Comparison of ENCODE assay signal across 1 cellular context in the genomic region with DNA sequence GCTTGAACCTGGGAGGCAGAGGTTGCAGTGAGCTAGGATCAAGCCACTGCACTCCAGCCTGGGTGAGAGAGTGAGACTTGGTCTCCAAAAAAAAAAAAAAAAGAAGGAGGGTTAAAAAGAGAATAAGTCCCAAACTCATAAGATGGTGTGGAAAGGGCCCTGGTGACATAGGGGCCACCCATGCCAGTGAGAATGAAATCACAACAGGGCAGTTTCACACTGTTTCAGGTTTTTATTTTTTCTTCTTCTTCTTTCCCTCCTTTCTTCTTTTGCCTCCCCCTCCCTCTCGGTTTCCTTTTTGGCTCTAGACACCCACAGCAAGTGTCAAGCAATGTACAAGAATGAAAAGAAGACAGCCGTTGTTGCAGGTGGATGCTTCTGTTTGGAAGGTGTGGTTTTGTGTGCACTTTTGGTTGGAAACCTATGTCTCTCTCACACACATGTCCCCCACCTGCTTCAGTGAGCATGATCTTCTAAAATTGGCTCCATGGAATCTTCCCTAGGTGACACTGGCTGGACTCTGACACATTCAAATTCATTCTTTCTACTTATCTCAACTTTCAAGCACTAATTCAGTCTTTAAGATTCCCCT.
TF ChIP-seq lines count a peak whose summit lies in the region.

No MANE protein-coding gene starts in this region.

TF ChIP-seq in HepG2, 621 proteins besides CTCF, POLR2A, EP300 and RAD21:
- no peak for TF ChIP-seq NR1H2 (CRISPR knock-in tag; IDR thresholded peaks at IDR 0.05; ENCODE audit: borderline replicate concordance, low read depth)
- TF ChIP-seq, protein P1, sequence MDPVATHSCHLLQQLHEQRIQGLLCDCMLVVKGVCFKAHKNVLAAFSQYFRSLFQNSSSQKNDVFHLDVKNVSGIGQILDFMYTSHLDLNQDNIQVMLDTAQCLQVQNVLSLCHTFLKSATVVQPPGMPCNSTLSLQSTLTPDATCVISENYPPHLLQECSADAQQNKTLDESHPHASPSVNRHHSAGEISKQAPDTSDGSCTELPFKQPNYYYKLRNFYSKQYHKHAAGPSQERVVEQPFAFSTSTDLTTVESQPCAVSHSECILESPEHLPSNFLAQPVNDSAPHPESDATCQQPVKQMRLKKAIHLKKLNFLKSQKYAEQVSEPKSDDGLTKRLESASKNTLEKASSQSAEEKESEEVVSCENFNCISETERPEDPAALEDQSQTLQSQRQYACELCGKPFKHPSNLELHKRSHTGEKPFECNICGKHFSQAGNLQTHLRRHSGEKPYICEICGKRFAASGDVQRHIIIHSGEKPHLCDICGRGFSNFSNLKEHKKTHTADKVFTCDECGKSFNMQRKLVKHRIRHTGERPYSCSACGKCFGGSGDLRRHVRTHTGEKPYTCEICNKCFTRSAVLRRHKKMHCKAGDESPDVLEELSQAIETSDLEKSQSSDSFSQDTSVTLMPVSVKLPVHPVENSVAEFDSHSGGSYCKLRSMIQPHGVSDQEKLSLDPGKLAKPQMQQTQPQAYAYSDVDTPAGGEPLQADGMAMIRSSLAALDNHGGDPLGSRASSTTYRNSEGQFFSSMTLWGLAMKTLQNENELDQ (CRISPR knock-in tag; IDR thresholded peaks at IDR 0.05; ENCODE audit: borderline replicate concordance) = no peak
- TF ChIP-seq ETV6 (CRISPR knock-in tag; conservative IDR thresholded peaks at IDR 0.05) = no peak
- no peak for TF ChIP-seq CREB3 (CRISPR knock-in tag; IDR thresholded peaks at IDR 0.05)
- TF ChIP-seq RERE (CRISPR knock-in tag; IDR thresholded peaks at IDR 0.05; ENCODE audit: low read depth) = no peak
- TF ChIP-seq ZNF232 (CRISPR knock-in tag; IDR thresholded peaks at IDR 0.05; ENCODE audit: borderline replicate concordance) = no peak
- TF ChIP-seq ZNF333 (CRISPR knock-in tag; IDR thresholded peaks at IDR 0.05; ENCODE audit: borderline replicate concordance) = no peak
- TF ChIP-seq ZNF24 (IDR thresholded peaks at IDR 0.05) = no peak
- no peak for TF ChIP-seq BORCS8-MEF2B (CRISPR knock-in tag; IDR thresholded peaks at IDR 0.05)
- TF ChIP-seq SP1 (IDR thresholded peaks at IDR 0.05) = no peak
- TF ChIP-seq SP1 (CRISPR knock-in tag; IDR thresholded peaks at IDR 0.05) = no peak
- no peak for TF ChIP-seq KDM5A (IDR thresholded peaks at IDR 0.05; ENCODE audit: borderline replicate concordance, low read length)
- no peak for TF ChIP-seq ZFYVE20 (CRISPR knock-in tag; IDR thresholded peaks at IDR 0.05; ENCODE audit: borderline replicate concordance, low read depth)
- TF ChIP-seq, protein P2, sequence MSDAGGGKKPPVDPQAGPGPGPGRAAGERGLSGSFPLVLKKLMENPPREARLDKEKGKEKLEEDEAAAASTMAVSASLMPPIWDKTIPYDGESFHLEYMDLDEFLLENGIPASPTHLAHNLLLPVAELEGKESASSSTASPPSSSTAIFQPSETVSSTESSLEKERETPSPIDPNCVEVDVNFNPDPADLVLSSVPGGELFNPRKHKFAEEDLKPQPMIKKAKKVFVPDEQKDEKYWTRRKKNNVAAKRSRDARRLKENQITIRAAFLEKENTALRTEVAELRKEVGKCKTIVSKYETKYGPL (CRISPR knock-in tag; IDR thresholded peaks at IDR 0.05) = no peak
- no peak for TF ChIP-seq CREB1 (IDR thresholded peaks at IDR 0.05)
- TF ChIP-seq CREB1 (CRISPR knock-in tag; IDR thresholded peaks at IDR 0.05) = no peak
- no peak for TF ChIP-seq AHDC1 (CRISPR knock-in tag; IDR thresholded peaks at IDR 0.05; ENCODE audit: borderline replicate concordance)
- no peak for TF ChIP-seq HDAC1 (CRISPR knock-in tag; IDR thresholded peaks at IDR 0.05)
- TF ChIP-seq STAG1 (CRISPR knock-in tag; IDR thresholded peaks at IDR 0.05) = no peak
